11 cellular contexts compared by ENCODE assay signal in the genomic region with DNA sequence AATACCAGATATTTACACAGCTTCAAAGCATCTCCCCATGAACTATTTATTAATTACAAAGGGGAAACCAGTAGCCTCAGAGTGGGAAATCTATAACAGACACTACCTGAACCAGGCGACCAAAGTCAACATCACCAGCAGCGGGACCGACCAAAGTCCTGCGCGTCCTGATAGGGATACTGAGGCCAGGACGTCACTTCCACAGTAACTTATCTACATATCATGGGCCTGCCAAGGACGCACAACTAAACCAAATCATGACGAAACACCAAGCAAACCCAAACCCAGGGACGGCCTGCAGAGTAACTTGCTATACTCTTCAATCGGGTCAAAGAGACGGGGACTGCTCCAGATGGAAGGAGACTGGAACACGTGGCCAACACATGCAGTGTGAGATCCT. TPM values are rescaled to one million over a fixed set of nuclear protein-coding genes. Genes with fewer than 3 reads are reported as not detected.
"Had no signal": no experiment of that assay in that cellular context is flagged by ENCODE, and none has a peak within 500 bp of the region (broad histone marks: within the 10 kb centered on the region; RNA-seq: fewer than 3 reads in every experiment).

No MANE protein-coding gene starts in this region.

- H3K9ac ChIP-seq: GM23248, KMS-11 had no signal

- H3K27ac Mint-ChIP-seq: HFFc6 had no signal

- DNase-seq: GM23248, GOT3, H7, HFFc6, IMR-90, KBM-7 had no signal

- H3K4me1 ChIP-seq: HAP-1 had no signal

- ATAC-seq: HCT116 had no signal

- H3K4me3 Mint-ChIP-seq: HFFc6 had no signal

- H3K4me3 ChIP-seq: GM23248, HAP-1 had no signal

- H3K4me2 ChIP-seq: KMS-11 had no signal

- H3K27ac ChIP-seq: GM23248, HL-60, KMS-11 had no signal

- H3K9me3 ChIP-seq: HAP-1 had no signal

- H3K36me3 ChIP-seq: HAP-1 had no signal

- H2AFZ ChIP-seq: GM23248 had no signal

RNA-seq across cellular contexts. Expression of gene RIMBP2, which starts 26.0 kb away (rescaled TPM):
- total RNA-seq: GM23248, HFFc6, HT1080, IMR-90 had no signal
- polyA plus RNA-seq: GM23248, IMR-90 had no signal
